ENCODE assay signal across 11 cellular contexts in the genomic region with DNA sequence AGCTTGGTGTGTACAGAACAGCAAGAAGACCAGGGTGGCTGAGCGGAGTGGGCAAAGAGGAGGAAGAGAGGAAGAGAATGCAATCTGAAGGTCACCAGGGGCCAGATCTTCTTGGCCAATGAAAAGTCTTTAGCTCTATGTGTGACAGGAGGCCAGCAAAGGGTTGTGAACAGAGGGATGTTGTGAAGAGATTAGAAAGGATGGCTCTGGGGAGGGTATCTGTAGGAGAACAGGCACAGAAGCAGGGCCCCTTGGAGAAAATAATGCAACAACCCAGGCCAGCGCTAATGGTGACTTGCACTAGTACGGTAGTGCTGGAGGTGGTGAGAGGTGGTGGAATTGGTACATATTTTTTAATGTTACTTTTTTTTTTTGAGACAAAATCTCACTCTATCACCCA.
"Had no signal": no experiment of that assay in that cellular context is flagged by ENCODE, and none has a peak within 500 bp of the region (broad histone marks: within the 10 kb centered on the region; RNA-seq: fewer than 3 reads in every experiment).

No MANE protein-coding gene starts in this region.

- H3K4me3 Mint-ChIP-seq: GM23338, H9, HFFc6 had no signal

- H2AFZ ChIP-seq: GM23248, GM23338 had no signal

- ATAC-seq: GM23338, HCT116 had no signal

- H3K36me3 ChIP-seq: HAP-1 had no signal

- FAIRE-seq: H1, H54 had no signal

- H3K9me3 ChIP-seq: HAP-1 had no signal

- H3K9ac ChIP-seq: GM23248 had no signal

- H3K4me3 ChIP-seq: GM23248, GM23338, HAP-1 had no signal

- H3K4me1 ChIP-seq: HAP-1 had no signal

- H3K27ac ChIP-seq: GM23248 had no signal

- H3K27ac Mint-ChIP-seq: GM23338, H9, HFFc6 had no signal

- H3K9me3 Mint-ChIP-seq: H9, HFFc6 had no signal

- H3K4me2 ChIP-seq: GM23338 had no signal

- DNase-seq: GM23248, GOT3, H7, H9, HCEC 1CT, HFFc6 had no signal
